Comparison of ENCODE assay signal across 31 cellular contexts in the genomic region with DNA sequence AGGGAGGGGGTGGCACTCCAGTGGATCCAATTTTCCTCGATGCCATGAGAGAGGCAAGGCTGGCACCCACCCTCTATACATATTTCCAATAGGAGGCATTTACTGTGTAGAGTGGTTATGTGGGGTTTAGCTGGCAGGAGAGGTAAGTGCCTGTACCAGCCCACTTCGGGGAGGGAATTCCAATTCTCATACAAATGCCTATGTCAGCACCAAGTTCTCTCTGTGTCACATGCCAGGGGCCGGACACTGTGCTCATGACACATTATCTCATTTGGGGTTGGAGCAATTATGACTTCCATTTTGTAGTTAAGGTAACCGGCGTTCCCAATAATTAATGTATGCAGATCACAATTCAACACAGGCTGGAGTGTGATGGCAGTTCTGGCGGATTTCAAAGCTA.
DNase-seq lines count a peak whose midpoint lies in the region; FAIRE-seq and TF ChIP-seq lines count a peak whose summit lies in the region.
"Had no signal": no experiment of that assay in that cellular context is flagged by ENCODE, and none has a peak within 500 bp of the region (broad histone marks: within the 10 kb centered on the region; RNA-seq: fewer than 3 reads in every experiment).

No MANE protein-coding gene starts in this region.

- no peak overlapping the region for H2AFZ ChIP-seq in neuronal stem cell (ENCODE audit: low read length)

- intact Hi-C loops in cardiac septum (cut with DNase I), result no loop called here

- no peaks in the 10 kb centered on the region for H3K27me3 ChIP-seq in right atrium auricular region
- H3K27me3 ChIP-seq in neuronal stem cell (ENCODE audit: control insufficient read depth in 3 of 3, insufficient read depth in 3 of 3, low read depth in 1 of 3, low read length in 3 of 3), result no peaks in the 10 kb centered on the region
- H3K27me3 ChIP-seq: neural progenitor cell, upper lobe of left lung had no signal

- H2BK120ac ChIP-seq in neuronal stem cell (ENCODE audit: low read depth, low read length), result no peak overlapping the region

- H3K4me3 Mint-ChIP-seq in nephron progenitor cell, result no peak overlapping the region
- H3K4me3 Mint-ChIP-seq: activated CD4-positive, alpha-beta memory T cell treated with anti-CD3 and anti-CD28 coated beads, Interleukin-2, amount 10 ng/mL, durations not matched to agents 7 days and 5 days; activated naive CD8-positive, alpha-beta T cell treated with anti-CD3 and anti-CD28 coated beads, Interleukin-2, amount 50 U/mL, for 24 hours; B cell; CD8-positive, alpha-beta T cell; neural progenitor cell; stimulated activated naive B cell treated with anti-CD40 and anti-IgM and Interleukin-4, amounts not matched to agents 10 μg/mL and 1 μg/mL and 100 μg/mL, for 72 hours had no signal

- H3K4me3 ChIP-seq in right atrium auricular region (no peak overlapping the region), neuronal stem cell (ENCODE audit: low read length in 2 of 2) (no peak overlapping the region)
- H3K4me3 ChIP-seq: gastroesophageal sphincter, lung, neural progenitor cell, upper lobe of left lung had no signal

- H3K9me3 ChIP-seq in right atrium auricular region (no peaks in the 10 kb centered on the region), neuronal stem cell (replicated peaks in 1 of 2; ENCODE audit: control insufficient read depth in 2 of 2, insufficient read depth in 1 of 2, low read depth in 1 of 2, low read length in 2 of 2) (no peaks in the 10 kb centered on the region)
- H3K9me3 ChIP-seq: gastroesophageal sphincter, upper lobe of left lung had no signal

- no peak overlapping the region for H3K18ac ChIP-seq in neuronal stem cell (ENCODE audit: low read length)

- DNase-seq in cardiac septum (ENCODE audit: low spot score), result peak; percentile 7
- no peak for DNase-seq in right atrium auricular region (ENCODE audit: low spot score)
- peak; percentile 29 to 36 for DNase-seq in dermis microvascular lymphatic vessel endothelial cell (ENCODE audit: low read depth in 2 of 2)
- no peak for DNase-seq in nephron progenitor cell
- no peak for DNase-seq in UCSD-AML1 (lab: John Stamatoyannopoulos, UW; ENCODE audit: unreplicated experiment)
- DNase-seq in KG1 (lab: John Stamatoyannopoulos, UW), result no peak
- DNase-seq in frontal cortex (ENCODE audit: low spot score in 2 of 2), result no peak
- no peak for DNase-seq in neuronal stem cell (ENCODE audit: low spot score)
- DNase-seq: activated CD4-positive, alpha-beta memory T cell treated with anti-CD3 and anti-CD28 coated beads, Interleukin-2, amount 10 ng/mL, durations not matched to agents 7 days and 5 days; activated CD8-positive, alpha-beta memory T cell treated with anti-CD3 and anti-CD28 coated beads, Interleukin-2, amount 50 U/mL, for 4 hours; activated naive CD4-positive, alpha-beta T cell; activated naive CD8-positive, alpha-beta T cell treated with anti-CD3 and anti-CD28 coated beads, Interleukin-2, amount 50 U/mL, for 24 hours; CD8-positive, alpha-beta T cell; cerebellar nuclear complex; DMS 273 treated with DMSO at 0.1 percent for 48 hours; MM.1S; NCI-H1930; NCI-H2171 treated with DMSO at 0.1 percent for 48 hours; NCI-H510A treated with DMSO at 0.1 percent for 48 hours; OCI-M1; stimulated activated naive B cell treated with anti-CD40 and anti-IgM and Interleukin-4, amounts not matched to agents 10 μg/mL and 1 μg/mL and 100 μg/mL, for 72 hours; substantia nigra; upper lobe of left lung had no signal

- FAIRE-seq in frontal cortex (lab: Jason Lieb, UNC), result no peak
- FAIRE-seq: GM18507, GM19239 had no signal

- peaks cover 55% of the 10 kb centered on the region for H3K4me1 Mint-ChIP-seq in nephron progenitor cell
- H3K4me1 Mint-ChIP-seq: activated CD4-positive, alpha-beta memory T cell treated with anti-CD3 and anti-CD28 coated beads, Interleukin-2, amount 10 ng/mL, durations not matched to agents 7 days and 5 days; activated naive CD8-positive, alpha-beta T cell treated with anti-CD3 and anti-CD28 coated beads, Interleukin-2, amount 50 U/mL, for 24 hours; B cell had no signal

- H3K4ac ChIP-seq in neuronal stem cell (ENCODE audit: low read length), result no peak overlapping the region

- no peak overlapping the region for H2BK5ac ChIP-seq in neuronal stem cell (ENCODE audit: low read length)

- no peak overlapping the region for H2BK12ac ChIP-seq in neuronal stem cell (ENCODE audit: low read length)

- H3K79me1 ChIP-seq in neuronal stem cell (ENCODE audit: low read depth, low read length), result no peaks in the 10 kb centered on the region

- H3K36me3 Mint-ChIP-seq in nephron progenitor cell (ENCODE audit: low read depth), result no peaks in the 10 kb centered on the region
- H3K36me3 Mint-ChIP-seq: CD8-positive, alpha-beta T cell; neural progenitor cell; stimulated activated naive B cell treated with anti-CD40 and anti-IgM and Interleukin-4, amounts not matched to agents 10 μg/mL and 1 μg/mL and 100 μg/mL, for 72 hours had no signal

- H3K9me3 Mint-ChIP-seq in nephron progenitor cell, result no peaks in the 10 kb centered on the region
- H3K9me3 Mint-ChIP-seq: CD8-positive, alpha-beta T cell; neural progenitor cell had no signal

- peak overlapping the region; percentile 98 for H3K27ac Mint-ChIP-seq in nephron progenitor cell
- H3K27ac Mint-ChIP-seq: activated CD4-positive, alpha-beta memory T cell treated with anti-CD3 and anti-CD28 coated beads, Interleukin-2, amount 10 ng/mL, durations not matched to agents 7 days and 5 days; activated naive CD8-positive, alpha-beta T cell treated with anti-CD3 and anti-CD28 coated beads, Interleukin-2, amount 50 U/mL, for 24 hours; B cell; CD8-positive, alpha-beta T cell; neural progenitor cell; stimulated activated naive B cell treated with anti-CD40 and anti-IgM and Interleukin-4, amounts not matched to agents 10 μg/mL and 1 μg/mL and 100 μg/mL, for 72 hours had no signal

- no CpG with 5 or more reads among the region's 6 CpGs for WGBS in neuronal stem cell (ENCODE audit: extremely low coverage in 2 of 2, insufficient read length in 2 of 2, insufficient replicate concordance in 1 of 2), 2 donors

- no peak overlapping the region for H3K4me2 ChIP-seq in neuronal stem cell (ENCODE audit: insufficient read depth, low read length, poor library complexity, severe bottlenecking)
- H3K4me2 ChIP-seq: KMS-11, neural progenitor cell had no signal

- peaks cover 14% of the 10 kb centered on the region for H3K27me3 Mint-ChIP-seq in nephron progenitor cell (ENCODE audit: low read depth, poor library complexity)
- H3K27me3 Mint-ChIP-seq: activated CD4-positive, alpha-beta memory T cell treated with anti-CD3 and anti-CD28 coated beads, Interleukin-2, amount 10 ng/mL, durations not matched to agents 7 days and 5 days had no signal

- no peak overlapping the region for H2BK15ac ChIP-seq in neuronal stem cell (ENCODE audit: low read length)

- H3K4me1 ChIP-seq in right atrium auricular region (no peaks in the 10 kb centered on the region), neuronal stem cell (ENCODE audit: control insufficient read depth in 2 of 2, insufficient read depth in 1 of 2, low read depth in 1 of 2, low read length in 2 of 2) (peaks cover 0 to 5% of the 10 kb centered on the region in 2 donors)
- H3K4me1 ChIP-seq: gastroesophageal sphincter had no signal

- no peak overlapping the region for H3K27ac ChIP-seq in right atrium auricular region
- H3K27ac ChIP-seq in neuronal stem cell (replicated peaks; ENCODE audit: low read length), result no peak overlapping the region
- H3K27ac ChIP-seq: HL-60, KMS-11, neural progenitor cell, upper lobe of left lung had no signal

- no peak overlapping the region for H3K23ac ChIP-seq in neuronal stem cell (ENCODE audit: low read depth, low read length, poor library complexity)

- no peaks in the 10 kb centered on the region for H3K36me3 ChIP-seq in right atrium auricular region
- no peaks in the 10 kb centered on the region for H3K36me3 ChIP-seq in neuronal stem cell (replicated peaks in 1 of 2; ENCODE audit: control insufficient read depth in 2 of 2, insufficient read depth in 2 of 2, low read length in 2 of 2)
- H3K36me3 ChIP-seq: gastroesophageal sphincter, neural progenitor cell, upper lobe of left lung had no signal

- no peak overlapping the region for H2AK5ac ChIP-seq in neuronal stem cell (ENCODE audit: low read depth, low read length)

- H3K9ac ChIP-seq in neuronal stem cell (ENCODE audit: low read depth, low read length, poor library complexity), result no peak overlapping the region
- H3K9ac ChIP-seq: KMS-11, neural progenitor cell had no signal

- no peak for TF ChIP-seq CTCF in right atrium auricular region (IDR thresholded peaks at IDR 0.05)
- no peak for TF ChIP-seq CTCF in nephron progenitor cell (IDR thresholded peaks at IDR 0.05)

- no peak overlapping the region for H3K14ac ChIP-seq in neuronal stem cell (ENCODE audit: low read length)

- H4K8ac ChIP-seq in neuronal stem cell (ENCODE audit: low read depth, low read length), result no peak overlapping the region

- H4K91ac ChIP-seq in neuronal stem cell (ENCODE audit: low read depth, low read length, poor library complexity), result no peak overlapping the region

Comparison
In these comparisons a context has a peak if more than half of its experiments do, and no peak if none do; other contexts are left out.
1. DNase-seq: peak in cardiac septum (single experiment) and dermis microvascular lymphatic vessel endothelial cell (2 of 2); none in right atrium auricular region (single experiment), nephron progenitor cell (single experiment), UCSD-AML1 (single experiment), KG1 (single experiment), frontal cortex (0 of 2) and neuronal stem cell (single experiment).